Comparison of ENCODE assay signal across 1 cellular context in genomic region chr7:70707823-70708243, GRCh38.
TF ChIP-seq lines count a peak whose summit lies in the region.

No MANE protein-coding gene starts in this region.

TF ChIP-seq in HEK293, 187 proteins besides CTCF, POLR2A, EP300 and RAD21 (continued from another document):
- TF ChIP-seq ZNF518A (tag by site-specific recombination; conservative IDR thresholded peaks at IDR 0.05; ENCODE audit: low read depth) (peak; percentile 36), ZBTB44 (tag by site-specific recombination; IDR thresholded peaks at IDR 0.05) (peak; percentile 32; the same call in 1 of the 2 replicates), KLF9 (tag by site-specific recombination; IDR thresholded peaks at IDR 0.05; ENCODE audit: low read depth) (no peak), ZNF560 (tag by site-specific recombination; IDR thresholded peaks at IDR 0.05; ENCODE audit: borderline replicate concordance) (no peak), HOXC10 (CRISPR knock-in tag; IDR thresholded peaks at IDR 0.05) (no peak), SETDB1 (IDR thresholded peaks at IDR 0.05; ENCODE audit: insufficient read length, low read length) (no peak), ZNF488 (tag by site-specific recombination; IDR thresholded peaks at IDR 0.05) (peak; percentile 44; the same call in 1 of the 2 replicates), ZNF692 (tag by site-specific recombination; IDR thresholded peaks at IDR 0.05) (peak; percentile 91), ZNF433 (tag by site-specific recombination; IDR thresholded peaks at IDR 0.05; ENCODE audit: low read depth) (no peak), ZBTB8A (tag by site-specific recombination; IDR thresholded peaks at IDR 0.05) (peak; percentile 62; the same call in 1 of the 2 replicates), ZFP41 (tag by site-specific recombination; IDR thresholded peaks at IDR 0.05; ENCODE audit: borderline replicate concordance) (no peak), ZNF843 (tag by site-specific recombination; IDR thresholded peaks at IDR 0.05) (peak; percentile 97)
